Comparison of ENCODE assay signal across 1 cellular context in genomic region chr2:196801578-196801977, GRCh38.
A peak's percentile ranks its signal among the peaks of the same experiment; 100 is the strongest.
TF ChIP-seq lines count a peak whose summit lies in the region.

No MANE protein-coding gene starts in this region.

TF ChIP-seq in HCT116, 20 proteins besides CTCF, POLR2A, EP300 and RAD21 (continued from another document):
- TF ChIP-seq ZBTB33 (IDR thresholded peaks at IDR 0.05; ENCODE audit: extremely low read depth, insufficient replicate concordance, low read length) (no peak), SRF (IDR thresholded peaks at IDR 0.05; ENCODE audit: low read depth) (no peak), REST (IDR thresholded peaks at IDR 0.05; ENCODE audit: low read depth) (no peak), JUND (IDR thresholded peaks at IDR 0.05) (peak; percentile 57), MAX (IDR thresholded peaks at IDR 0.05) (no peak), FOSL1 (IDR thresholded peaks at IDR 0.05; ENCODE audit: low read depth) (peak; percentile 73)
